Comparison of ENCODE assay signal across 2 cellular contexts in the genomic region with DNA sequence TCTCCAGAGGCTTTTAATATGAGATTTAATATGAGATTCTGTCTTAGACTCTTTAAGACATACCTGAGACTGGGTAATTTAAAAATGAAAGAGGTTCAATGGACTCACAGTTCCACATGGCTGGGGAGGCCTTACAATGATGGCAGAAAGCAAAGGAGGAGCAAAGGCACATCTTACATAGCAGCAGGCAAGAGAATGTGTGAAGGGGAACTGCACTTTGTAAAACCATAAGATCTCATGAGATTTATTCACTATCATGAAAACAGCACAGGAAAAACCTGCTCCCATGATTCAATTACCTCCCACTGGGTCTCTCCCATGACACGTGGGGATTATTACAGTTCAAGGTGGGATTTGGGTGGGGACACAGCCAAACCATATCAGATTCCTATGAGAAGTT.
A peak's percentile ranks its signal among the peaks of the same experiment; 100 is the strongest.
DNase-seq lines count a peak whose midpoint lies in the region; ATAC-seq, FAIRE-seq and TF ChIP-seq lines count a peak whose summit lies in the region.
"Not testable (repeated sequence)": the region's sequence is repeated elsewhere in the genome, so short reads cannot be mapped to it uniquely, and the experiment has no call there.

No MANE protein-coding gene starts in this region.

- POLR2A ChIA-PET in K562 (lab: Yijun Ruan, JAX) = not testable (repeated sequence)

- not testable (repeated sequence) for ATAC-seq in K562

- H3K27ac ChIP-seq in K562 (ENCODE audit: extremely low read depth, low read depth, low read length) = not testable (repeated sequence)

- not testable (repeated sequence) for H3K4me3 ChIP-seq in K562

- not testable (repeated sequence) for H3K4me1 Mint-ChIP-seq in activated CD4-positive, alpha-beta T cell treated with anti-CD3 and anti-CD28 coated beads, Interleukin-2, amount 10 ng/mL, durations not matched to agents 24 days and 14 days

- intact Hi-C loops in activated CD4-positive, alpha-beta T cell treated with anti-CD3 and anti-CD28 coated beads, Interleukin-2, amount 10 ng/mL, durations not matched to agents 24 days and 14 days (cut with micrococcal nuclease); K562 (cut with micrococcal nuclease): not testable (repeated sequence)

- H2AFZ ChIP-seq in K562 (ENCODE audit: low read depth, low read length) = not testable (repeated sequence)

- H3K9me1 ChIP-seq in K562 (ENCODE audit: control insufficient read depth, insufficient read depth, low read length) = not testable (repeated sequence)

- not testable (repeated sequence) for H3K79me2 ChIP-seq in K562 (ENCODE audit: control insufficient read depth, insufficient read depth, low read length)

- in situ Hi-C loops in K562 (cut with MboI) = not testable (repeated sequence)

- not testable (repeated sequence) for H3K4me3 Mint-ChIP-seq in activated CD4-positive, alpha-beta T cell treated with anti-CD3 and anti-CD28 coated beads, Interleukin-2, amount 10 ng/mL, durations not matched to agents 24 days and 14 days

- not testable (repeated sequence) for FAIRE-seq in K562 (lab: Jason Lieb, UNC)

- not testable (repeated sequence) for H3K27me3 ChIP-seq in K562 (ENCODE audit: control insufficient read depth in 2 of 2, insufficient read depth in 2 of 2, low read length in 2 of 2)

- H3K36me3 Mint-ChIP-seq in activated CD4-positive, alpha-beta T cell treated with anti-CD3 and anti-CD28 coated beads, Interleukin-2, amount 10 ng/mL, durations not matched to agents 24 days and 14 days (ENCODE audit: low read depth) = not testable (repeated sequence)

- peak; percentile 15 for DNase-seq in activated CD4-positive, alpha-beta T cell treated with anti-CD3 and anti-CD28 coated beads, Interleukin-2, amount 10 ng/mL, durations not matched to agents 24 days and 14 days
- DNase-seq in K562 (ENCODE audit: extremely low read depth in 1 of 4, low spot score in 3 of 4) = not testable (repeated sequence)

- H3K9me3 Mint-ChIP-seq in activated CD4-positive, alpha-beta T cell treated with anti-CD3 and anti-CD28 coated beads, Interleukin-2, amount 10 ng/mL, durations not matched to agents 24 days and 14 days = peaks cover 18% of the 10 kb centered on the region

- not testable (repeated sequence) for TF ChIP-seq CTCF in K562 (IDR thresholded peaks at IDR 0.05 in 2 of 3, conservative IDR thresholded peaks at IDR 0.05 in 1 of 3; ENCODE audit: insufficient read depth in 2 of 3, low read depth in 1 of 3, low read length in 3 of 3)

- CTCF ChIA-PET in K562 (lab: Yijun Ruan, JAX; ENCODE audit: low intra/inter-chr PET ratio) = not testable (repeated sequence)

- TF ChIP-seq EP300 in K562 (IDR thresholded peaks at IDR 0.05; ENCODE audit: low read length) = not testable (repeated sequence)

- not testable (repeated sequence) for H3K36me3 ChIP-seq in K562 (ENCODE audit: control insufficient read depth, insufficient read depth, low read length)

- H3K4me1 ChIP-seq in K562 (replicated peaks in 1 of 2; ENCODE audit: control insufficient read depth in 2 of 2, insufficient read depth in 2 of 2, low read length in 2 of 2) = not testable (repeated sequence)

- H3K9ac ChIP-seq in K562 (ENCODE audit: insufficient read depth in 1 of 2, low read depth in 2 of 2, low read length in 2 of 2) = not testable (repeated sequence)

- not testable (repeated sequence) for H3K9me3 ChIP-seq in K562 (replicated peaks; ENCODE audit: control insufficient read depth, insufficient read depth, low read depth, low read length)

- WGBS in K562 (ENCODE audit: insufficient coverage, low coverage, missing lambda C conversion rate) = 11% methylated on average over 1 of the region's 1 CpG

- TF ChIP-seq POLR2A in K562 (conservative IDR thresholded peaks at IDR 0.05) = not testable (repeated sequence)

- not testable (repeated sequence) for TF ChIP-seq RAD21 in K562 (CRISPR knock-in tag; conservative IDR thresholded peaks at IDR 0.05 in 1 of 2, IDR thresholded peaks at IDR 0.05 in 1 of 2)

- not testable (repeated sequence) for H3K4me2 ChIP-seq in K562 (ENCODE audit: insufficient read depth, low read length)

- not testable (repeated sequence) for H4K20me1 ChIP-seq in K562 (replicated peaks; ENCODE audit: control insufficient read depth, insufficient read depth, low read length)

- not testable (repeated sequence) for H3K27ac Mint-ChIP-seq in activated CD4-positive, alpha-beta T cell treated with anti-CD3 and anti-CD28 coated beads, Interleukin-2, amount 10 ng/mL, durations not matched to agents 24 days and 14 days

- not testable (repeated sequence) for BruUV-seq in K562 (replicated peaks; lab: Mats Ljungman, UMichigan)

- H3K27me3 Mint-ChIP-seq in activated CD4-positive, alpha-beta T cell treated with anti-CD3 and anti-CD28 coated beads, Interleukin-2, amount 10 ng/mL, durations not matched to agents 24 days and 14 days = not testable (repeated sequence)

TF ChIP-seq in K562, 482 proteins besides CTCF, POLR2A, EP300 and RAD21:
- TF ChIP-seq ZNF431 (CRISPR knock-in tag; IDR thresholded peaks at IDR 0.05) (peak; percentile 96), ZNF274 (IDR thresholded peaks at IDR 0.05; ENCODE audit: borderline replicate concordance, low read depth, low read length) (0 out of 2 replicates have a peak, but pooled peaks have one; percentile 28)
